In genomic region chr4:147770831-147771230, GRCh38 we compare ENCODE assay signal across 33 cellular contexts.
"Had no signal": no experiment of that assay in that cellular context is flagged by ENCODE, and none has a peak within 500 bp of the region (broad histone marks: within the 10 kb centered on the region; RNA-seq: fewer than 3 reads in every experiment).

No MANE protein-coding gene starts in this region.

- H3K9me3 ChIP-seq: colonic mucosa, gastroesophageal sphincter, right lobe of liver, thyroid gland, upper lobe of right lung had no signal

- H3K4me1 Mint-ChIP-seq: central memory CD8-positive, alpha-beta T cell; stimulated activated memory B cell treated with anti-CD40 and anti-IgM and Interleukin-4, amounts not matched to agents 10 μg/mL and 1 μg/mL and 100 μg/mL, for 72 hours had no signal

- H3K9ac ChIP-seq: neural progenitor cell had no signal

- H3K27me3 ChIP-seq: colonic mucosa, gastroesophageal sphincter, neural progenitor cell, right lobe of liver, thyroid gland, upper lobe of right lung had no signal

- H3K4me2 ChIP-seq: neural progenitor cell had no signal

- H3K27ac Mint-ChIP-seq: activated CD4-positive, alpha-beta memory T cell treated with anti-CD3 and anti-CD28 coated beads for 36 hours; activated CD4-positive, alpha-beta T cell treated with anti-CD3 and anti-CD28 coated beads, Interleukin-2, amount 10 ng/mL, durations not matched to agents 24 days and 14 days; activated naive CD8-positive, alpha-beta T cell treated with anti-CD3 and anti-CD28 coated beads, Interleukin-2, amount 50 U/mL, for 24 hours; activated T-cell treated with anti-CD3 and anti-CD28 coated beads, Interleukin-2, amount 50 U/mL, for 24 hours; naive thymus-derived CD8-positive, alpha-beta T cell; neural progenitor cell; stimulated activated memory B cell treated with anti-CD40 and anti-IgM and Interleukin-4, amounts not matched to agents 10 μg/mL and 1 μg/mL and 100 μg/mL, for 72 hours; stimulated activated naive CD8-positive, alpha-beta T cell treated with anti-CD3 and anti-CD28 coated beads, Interleukin-15, amount 100 ng/mL, for 72 hours; T-helper 1 cell treated with Interleukin-12 subunit alpha and Interleukin-12 subunit beta and Interleukin-4 antibody, amounts not matched to agents 30 μg/mL and 1 μg/mL, for 36 hours had no signal

- H3K4me3 Mint-ChIP-seq: activated CD4-positive, alpha-beta memory T cell treated with anti-CD3 and anti-CD28 coated beads for 36 hours; activated CD4-positive, alpha-beta T cell treated with anti-CD3 and anti-CD28 coated beads, Interleukin-2, amount 10 ng/mL, durations not matched to agents 24 days and 14 days; activated naive CD8-positive, alpha-beta T cell treated with anti-CD3 and anti-CD28 coated beads, Interleukin-2, amount 50 U/mL, for 24 hours; activated T-cell treated with anti-CD3 and anti-CD28 coated beads, Interleukin-2, amount 50 U/mL, for 24 hours; central memory CD8-positive, alpha-beta T cell; naive thymus-derived CD8-positive, alpha-beta T cell; neural progenitor cell; stimulated activated memory B cell treated with anti-CD40 and anti-IgM and Interleukin-4, amounts not matched to agents 10 μg/mL and 1 μg/mL and 100 μg/mL, for 72 hours; stimulated activated naive CD8-positive, alpha-beta T cell treated with anti-CD3 and anti-CD28 coated beads, Interleukin-15, amount 100 ng/mL, for 72 hours; T-helper 1 cell treated with Interleukin-12 subunit alpha and Interleukin-12 subunit beta and Interleukin-4 antibody, amounts not matched to agents 30 μg/mL and 1 μg/mL, for 36 hours had no signal

- H2AFZ ChIP-seq: neural progenitor cell had no signal

- H3K27ac ChIP-seq: colonic mucosa, neural progenitor cell, right lobe of liver, thyroid gland, upper lobe of right lung, VCaP had no signal

- H3K4me3 ChIP-seq: colonic mucosa, gastroesophageal sphincter, neural progenitor cell, right lobe of liver, thyroid gland, upper lobe of right lung had no signal

- H3K4me1 ChIP-seq: colonic mucosa, right lobe of liver had no signal

- H3K9me3 Mint-ChIP-seq: activated CD4-positive, alpha-beta memory T cell treated with anti-CD3 and anti-CD28 coated beads for 36 hours; activated CD4-positive, alpha-beta T cell treated with anti-CD3 and anti-CD28 coated beads, Interleukin-2, amount 10 ng/mL, durations not matched to agents 24 days and 14 days; activated naive CD8-positive, alpha-beta T cell treated with anti-CD3 and anti-CD28 coated beads, Interleukin-2, amount 50 U/mL, for 24 hours; activated T-cell treated with anti-CD3 and anti-CD28 coated beads, Interleukin-2, amount 50 U/mL, for 24 hours; central memory CD8-positive, alpha-beta T cell; naive thymus-derived CD8-positive, alpha-beta T cell; neural progenitor cell; stimulated activated memory B cell treated with anti-CD40 and anti-IgM and Interleukin-4, amounts not matched to agents 10 μg/mL and 1 μg/mL and 100 μg/mL, for 72 hours; stimulated activated naive CD8-positive, alpha-beta T cell treated with anti-CD3 and anti-CD28 coated beads, Interleukin-15, amount 100 ng/mL, for 72 hours; T-helper 1 cell treated with Interleukin-12 subunit alpha and Interleukin-12 subunit beta and Interleukin-4 antibody, amounts not matched to agents 30 μg/mL and 1 μg/mL, for 36 hours had no signal

- H3K36me3 Mint-ChIP-seq: activated CD4-positive, alpha-beta memory T cell treated with anti-CD3 and anti-CD28 coated beads for 36 hours; naive thymus-derived CD8-positive, alpha-beta T cell; neural progenitor cell; stimulated activated memory B cell treated with anti-CD40 and anti-IgM and Interleukin-4, amounts not matched to agents 10 μg/mL and 1 μg/mL and 100 μg/mL, for 72 hours had no signal

- H3K36me3 ChIP-seq: colonic mucosa, neural progenitor cell, right lobe of liver, thyroid gland, upper lobe of right lung had no signal

- H3K27me3 Mint-ChIP-seq: activated CD4-positive, alpha-beta memory T cell treated with anti-CD3 and anti-CD28 coated beads for 36 hours; activated naive CD8-positive, alpha-beta T cell treated with anti-CD3 and anti-CD28 coated beads, Interleukin-2, amount 50 U/mL, for 24 hours; activated T-cell treated with anti-CD3 and anti-CD28 coated beads, Interleukin-2, amount 50 U/mL, for 24 hours; central memory CD8-positive, alpha-beta T cell; naive thymus-derived CD8-positive, alpha-beta T cell; stimulated activated memory B cell treated with anti-CD40 and anti-IgM and Interleukin-4, amounts not matched to agents 10 μg/mL and 1 μg/mL and 100 μg/mL, for 72 hours; stimulated activated naive CD8-positive, alpha-beta T cell treated with anti-CD3 and anti-CD28 coated beads, Interleukin-15, amount 100 ng/mL, for 72 hours had no signal

- DNase-seq: activated CD4-positive, alpha-beta memory T cell treated with anti-CD3 and anti-CD28 coated beads for 36 hours; activated CD4-positive, alpha-beta T cell treated with anti-CD3 and anti-CD28 coated beads, Interleukin-2, amount 10 ng/mL, durations not matched to agents 24 days and 14 days; activated CD8-positive, alpha-beta memory T cell treated with anti-CD3 and anti-CD28 coated beads, Interleukin-2, amount 50 U/mL, for 48 hours; activated gamma-delta T cell treated with Interleukin-2 at 50 U/mL for 16 hours; activated naive CD4-positive, alpha-beta T cell treated with anti-CD3 and anti-CD28 coated beads, Interleukin-2, amount 50 U/mL, for 16 hours; activated naive CD8-positive, alpha-beta T cell treated with anti-CD3 and anti-CD28 coated beads, Interleukin-2, amount 50 U/mL, for 24 hours; activated T-cell treated with anti-CD3 and anti-CD28 coated beads, Interleukin-2, amount 50 U/mL, for 24 hours; amygdala; colonic mucosa; effector CD8-positive, alpha-beta T cell; head of caudate nucleus; hippocampal formation; kidney; left colon; midbrain; naive thymus-derived CD8-positive, alpha-beta T cell; occipital lobe; right lobe of liver; small intestine; stimulated activated CD4-positive, alpha-beta T cell treated with anti-CD3 and anti-CD28 coated beads, Interleukin-1b, Interleukin-23, amount 100 ng/mL, for 48 hours; stimulated activated CD4-positive, alpha-beta T cell treated with anti-CD3 and anti-CD28 coated beads, Interleukin-4, amount 100 ng/mL, for 4 hours; stimulated activated CD8-positive, alpha-beta memory T cell treated with anti-CD3 and anti-CD28 coated beads, Interleukin-4, amount 100 ng/mL, for 48 hours; stimulated activated naive CD8-positive, alpha-beta T cell treated with anti-CD3 and anti-CD28 coated beads, Interleukin-15, amount 100 ng/mL, for 72 hours; SW 1271; T-helper 9 cell; thyroid gland; upper lobe of right lung had no signal
